Comparison of ENCODE assay signal across 30 cellular contexts in genomic region chr3:42681361-42682038, GRCh38. TPM values are rescaled to one million over a fixed set of nuclear protein-coding genes. Genes with fewer than 3 reads are reported as not detected.
"Had no signal": no experiment of that assay in that cellular context is flagged by ENCODE, and none has a peak within 500 bp of the region (broad histone marks: within the 10 kb centered on the region; RNA-seq: fewer than 3 reads in every experiment).

No MANE protein-coding gene starts in this region.

- ATAC-seq: activated CD8-positive, alpha-beta T cell treated with anti-CD3 and anti-CD28 coated beads for 36 hours; activated T-cell treated with anti-CD3 and anti-CD28 coated beads, Interleukin-2, amount 50 U/mL, for 72 hours; activated T-helper 17 cell treated with anti-CD3 and anti-CD28 coated beads, Interleukin-2, amount 50 U/mL, for 72 hours; Panc1 had no signal

- H3K4me2 ChIP-seq: SK-N-SH had no signal

- DNase-seq: activated CD4-positive, alpha-beta T cell treated with anti-CD3 and anti-CD28 coated beads, Interleukin-2, amount 10 ng/mL, durations not matched to agents 24 days and 14 days; activated CD4-positive, alpha-beta T cell treated with anti-CD3 and anti-CD28 coated beads, Interleukin-2, amount 50 U/mL, for 4 hours; activated CD8-positive, alpha-beta T cell treated with anti-CD3 and anti-CD28 coated beads for 36 hours; activated effector memory CD4-positive, alpha-beta T cell treated with anti-CD3 and anti-CD28 coated beads, Interleukin-2, amount 50 U/mL, for 16 hours; activated naive CD4-positive, alpha-beta T cell; activated T-cell treated with anti-CD3 and anti-CD28 coated beads, Interleukin-2, amount 50 U/mL, for 1 hour; activated T-cell treated with anti-CD3 and anti-CD28 coated beads, Interleukin-2, amount 50 U/mL, for 72 hours; anterior cingulate cortex; Karpas-422; KBM-7; MG63; NCI-H1048; NCI-H1436 treated with DMSO at 0.1 percent for 48 hours; NCI-H1694 treated with DMSO at 0.1 percent for 48 hours; NCI-H2029; NCI-H345; NCI-H524 treated with DMSO at 0.1 percent for 48 hours; SHP77; SK-N-SH had no signal

- H3K27me3 ChIP-seq: MG63, SJSA1 had no signal

- H3K36me3 ChIP-seq: brain microvascular endothelial cell, MG63, SJSA1 had no signal

- H3K4me3 ChIP-seq: MG63, SJSA1 had no signal

- H3K27ac Mint-ChIP-seq: activated CD4-positive, alpha-beta T cell treated with anti-CD3 and anti-CD28 coated beads, Interleukin-2, amount 10 ng/mL, durations not matched to agents 24 days and 14 days; activated CD8-positive, alpha-beta T cell treated with anti-CD3 and anti-CD28 coated beads for 36 hours; activated naive CD4-positive, alpha-beta T cell treated with anti-CD3 and anti-CD28 coated beads, Interleukin-2, amount 50 U/mL, for 24 hours; activated T-cell treated with anti-CD3 and anti-CD28 coated beads, Interleukin-2, amount 50 U/mL, for 72 hours; activated T-helper 17 cell treated with anti-CD3 and anti-CD28 coated beads, Interleukin-2, amount 50 U/mL, for 72 hours; T-helper 1 cell treated with Interleukin-12 subunit alpha and Interleukin-12 subunit beta and Interleukin-4 antibody, amounts not matched to agents 30 μg/mL and 1 μg/mL, for 36 hours; T-helper 2 cell treated with Interferon-gamma antibody and Interleukin-4, amounts not matched to agents 5 μg/mL and 100 μg/mL, for 36 hours had no signal

- H3K27ac ChIP-seq: brain microvascular endothelial cell, SJSA1 had no signal

- H3K4me1 Mint-ChIP-seq: activated naive CD4-positive, alpha-beta T cell treated with anti-CD3 and anti-CD28 coated beads, Interleukin-2, amount 50 U/mL, for 24 hours had no signal

- FAIRE-seq: TTC549 had no signal

- H3K4me3 Mint-ChIP-seq: activated CD4-positive, alpha-beta T cell treated with anti-CD3 and anti-CD28 coated beads, Interleukin-2, amount 10 ng/mL, durations not matched to agents 24 days and 14 days; activated CD8-positive, alpha-beta T cell treated with anti-CD3 and anti-CD28 coated beads for 36 hours; activated naive CD4-positive, alpha-beta T cell treated with anti-CD3 and anti-CD28 coated beads, Interleukin-2, amount 50 U/mL, for 24 hours; activated T-cell treated with anti-CD3 and anti-CD28 coated beads, Interleukin-2, amount 50 U/mL, for 72 hours; activated T-helper 17 cell treated with anti-CD3 and anti-CD28 coated beads, Interleukin-2, amount 50 U/mL, for 72 hours; T-helper 1 cell treated with Interleukin-12 subunit alpha and Interleukin-12 subunit beta and Interleukin-4 antibody, amounts not matched to agents 30 μg/mL and 1 μg/mL, for 36 hours; T-helper 2 cell treated with Interferon-gamma antibody and Interleukin-4, amounts not matched to agents 5 μg/mL and 100 μg/mL, for 36 hours had no signal

- H3K9me3 ChIP-seq: MG63, SJSA1, SK-N-SH had no signal

- H3K9ac ChIP-seq: SK-N-SH had no signal

RNA-seq across cellular contexts. Expression of gene KLHL40, which starts 3.8 kb away (rescaled TPM):
- total RNA-seq: activated CD4-positive, alpha-beta T cell treated with anti-CD3 and anti-CD28 coated beads, Interleukin-2, amount 10 ng/mL, durations not matched to agents 24 days and 14 days; activated CD8-positive, alpha-beta memory T cell treated with anti-CD3 and anti-CD28 coated beads for 36 hours; activated CD8-positive, alpha-beta T cell treated with anti-CD3 and anti-CD28 coated beads for 36 hours; activated T-cell treated with anti-CD3 and anti-CD28 coated beads, Interleukin-2, amount 50 U/mL, for 72 hours; activated T-helper 17 cell treated with anti-CD3 and anti-CD28 coated beads, Interleukin-2, amount 50 U/mL, for 72 hours; NCI-H460; RPMI7951; SJSA1 had no signal
- polyA plus RNA-seq: SK-N-SH had no signal

RNA-seq across cellular contexts. Expression of gene HHATL, which starts 21.1 kb away (rescaled TPM):
- total RNA-seq: activated CD4-positive, alpha-beta T cell treated with anti-CD3 and anti-CD28 coated beads, Interleukin-2, amount 10 ng/mL, durations not matched to agents 24 days and 14 days; activated CD8-positive, alpha-beta memory T cell treated with anti-CD3 and anti-CD28 coated beads for 36 hours; activated CD8-positive, alpha-beta T cell treated with anti-CD3 and anti-CD28 coated beads for 36 hours; activated T-cell treated with anti-CD3 and anti-CD28 coated beads, Interleukin-2, amount 50 U/mL, for 72 hours; activated T-helper 17 cell treated with anti-CD3 and anti-CD28 coated beads, Interleukin-2, amount 50 U/mL, for 72 hours; NCI-H460; RPMI7951; SJSA1 had no signal
- polyA plus RNA-seq: SK-N-SH had no signal
